ENCODE assay signal across 8 cellular contexts in the genomic region with DNA sequence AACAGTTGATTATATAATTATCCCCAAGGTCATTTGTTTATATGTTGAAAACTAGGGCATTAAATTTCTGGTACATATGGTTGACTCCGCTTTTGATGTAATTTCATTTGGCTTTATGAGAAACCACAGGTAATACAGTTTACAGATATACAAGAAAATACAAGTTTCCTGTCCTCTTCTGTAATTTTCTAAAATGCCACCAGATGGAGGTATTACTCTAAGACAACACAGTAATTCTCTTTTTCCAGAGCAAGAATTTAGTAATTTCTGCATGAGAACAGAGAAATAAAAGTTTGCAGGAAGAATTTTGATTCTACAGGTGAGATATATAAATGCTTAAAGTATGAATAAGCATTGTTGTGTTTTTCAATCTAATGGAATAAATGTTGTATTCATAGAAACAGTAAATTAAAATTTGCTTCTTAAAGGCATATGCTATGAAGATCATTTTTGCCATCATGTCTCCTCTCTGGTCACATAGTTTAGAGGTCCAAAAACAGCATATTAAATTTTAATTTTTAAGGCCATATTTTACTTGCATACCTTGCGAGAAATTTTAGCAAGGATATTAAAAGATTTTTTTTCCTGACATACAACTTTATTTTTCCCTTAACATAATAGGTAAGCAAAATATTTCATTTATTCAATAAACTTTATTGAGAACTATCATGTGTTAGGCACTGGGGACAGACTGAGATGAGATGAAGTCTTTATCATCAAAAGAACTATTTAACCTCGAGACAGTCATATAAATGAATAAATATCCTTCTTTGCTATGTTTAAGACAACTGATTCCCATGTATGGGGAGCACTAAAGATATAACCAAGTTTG.
DNase-seq lines count a peak whose midpoint lies in the region; ATAC-seq, FAIRE-seq and TF ChIP-seq lines count a peak whose summit lies in the region.

No MANE protein-coding gene starts in this region.

- H3K4me3 Mint-ChIP-seq in central memory CD8-positive, alpha-beta T cell = no peak overlapping the region
- H3K4me3 Mint-ChIP-seq in memory B cell = no peak overlapping the region

- peak; percentile 70 for FAIRE-seq in H54 (lab: Jason Lieb, UNC)

- DNase-seq in NOMO-1 treated with DMSO at 0.1 percent for 48 hours (lab: John Stamatoyannopoulos, UW; ENCODE audit: unreplicated experiment) (peak; percentile 37), NOMO-1 treated with dmso at 0.1 percent for 144 hours (lab: John Stamatoyannopoulos, UW; ENCODE audit: unreplicated experiment) (no peak), H54 (ENCODE audit: insufficient read length, low spot score) (no peak), NCI-H446 (lab: John Stamatoyannopoulos, UW) (peak; percentile 21 to 50), memory B cell (ENCODE audit: low spot score in 2 of 2) (peak in 1 of 2 donors; percentile 63), HuH-7.5 (ENCODE audit: low spot score) (no peak)
- no peak for DNase-seq in central memory CD8-positive, alpha-beta T cell (ENCODE audit: low spot score in 2 of 2)

- peaks cover 35% of the 10 kb centered on the region for H3K4me1 Mint-ChIP-seq in central memory CD8-positive, alpha-beta T cell
- H3K4me1 Mint-ChIP-seq in memory B cell = peaks cover 21% of the 10 kb centered on the region

- H3K36me3 Mint-ChIP-seq in central memory CD8-positive, alpha-beta T cell (ENCODE audit: insufficient read depth) = peaks cover 35% of the 10 kb centered on the region
- peaks cover 8% of the 10 kb centered on the region for H3K36me3 Mint-ChIP-seq in memory B cell

- ATAC-seq in central memory CD8-positive, alpha-beta T cell (replicated peaks; ENCODE audit: extremely low read depth, poor library complexity, severe bottlenecking) = peak; percentile 64
- ATAC-seq in memory B cell (ENCODE audit: low read depth) = peak; percentile 41
- no peak for ATAC-seq in HG02840 (IDR thresholded peaks at IDR 0.05; ENCODE audit: low FRiP score, unreplicated experiment)

- H3K27ac Mint-ChIP-seq in central memory CD8-positive, alpha-beta T cell (ENCODE audit: low read depth) = no peak overlapping the region
- peak overlapping the region; percentile 32 for H3K27ac Mint-ChIP-seq in memory B cell

- TF ChIP-seq POLR2A in H54 (IDR thresholded peaks at IDR 0.05; ENCODE audit: low read depth, low read length) = no peak

- no peaks in the 10 kb centered on the region for H3K27me3 Mint-ChIP-seq in central memory CD8-positive, alpha-beta T cell
- no peaks in the 10 kb centered on the region for H3K27me3 Mint-ChIP-seq in memory B cell

- H3K9me3 Mint-ChIP-seq in central memory CD8-positive, alpha-beta T cell = no peaks in the 10 kb centered on the region
- H3K9me3 Mint-ChIP-seq in memory B cell = no peaks in the 10 kb centered on the region

Comparison
In these comparisons a context has a peak if more than half of its experiments do, and no peak if none do; other contexts are left out.
1. DNase-seq: peak in NOMO-1 treated with DMSO at 0.1 percent for 48 hours (single experiment) and NCI-H446 (2 of 2); none in NOMO-1 treated with dmso at 0.1 percent for 144 hours (single experiment), H54 (single experiment), central memory CD8-positive, alpha-beta T cell (0 of 2) and HuH-7.5 (single experiment).